1 cellular context compared by ENCODE assay signal in genomic region chr4:98995183-98996055, GRCh38.
TF ChIP-seq lines count a peak whose summit lies in the region.

Gene METAP1 (plus strand): TSS chr4:98995721. CDS start chr4:98995754, 33 bp downstream.

TF ChIP-seq in K562, 482 proteins besides CTCF, POLR2A, EP300 and RAD21 (continued from another document and continues in another):
- TF ChIP-seq, protein P1, sequence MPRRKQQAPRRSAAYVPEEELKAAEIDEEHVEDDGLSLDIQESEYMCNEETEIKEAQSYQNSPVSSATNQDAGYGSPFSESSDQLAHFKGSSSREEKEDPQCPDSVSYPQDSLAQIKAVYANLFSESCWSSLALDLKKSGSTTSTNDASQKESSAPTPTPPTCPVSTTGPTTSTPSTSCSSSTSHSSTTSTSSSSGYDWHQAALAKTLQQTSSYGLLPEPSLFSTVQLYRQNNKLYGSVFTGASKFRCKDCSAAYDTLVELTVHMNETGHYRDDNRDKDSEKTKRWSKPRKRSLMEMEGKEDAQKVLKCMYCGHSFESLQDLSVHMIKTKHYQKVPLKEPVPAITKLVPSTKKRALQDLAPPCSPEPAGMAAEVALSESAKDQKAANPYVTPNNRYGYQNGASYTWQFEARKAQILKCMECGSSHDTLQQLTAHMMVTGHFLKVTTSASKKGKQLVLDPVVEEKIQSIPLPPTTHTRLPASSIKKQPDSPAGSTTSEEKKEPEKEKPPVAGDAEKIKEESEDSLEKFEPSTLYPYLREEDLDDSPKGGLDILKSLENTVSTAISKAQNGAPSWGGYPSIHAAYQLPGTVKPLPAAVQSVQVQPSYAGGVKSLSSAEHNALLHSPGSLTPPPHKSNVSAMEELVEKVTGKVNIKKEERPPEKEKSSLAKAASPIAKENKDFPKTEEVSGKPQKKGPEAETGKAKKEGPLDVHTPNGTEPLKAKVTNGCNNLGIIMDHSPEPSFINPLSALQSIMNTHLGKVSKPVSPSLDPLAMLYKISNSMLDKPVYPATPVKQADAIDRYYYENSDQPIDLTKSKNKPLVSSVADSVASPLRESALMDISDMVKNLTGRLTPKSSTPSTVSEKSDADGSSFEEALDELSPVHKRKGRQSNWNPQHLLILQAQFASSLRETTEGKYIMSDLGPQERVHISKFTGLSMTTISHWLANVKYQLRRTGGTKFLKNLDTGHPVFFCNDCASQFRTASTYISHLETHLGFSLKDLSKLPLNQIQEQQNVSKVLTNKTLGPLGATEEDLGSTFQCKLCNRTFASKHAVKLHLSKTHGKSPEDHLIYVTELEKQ (CRISPR knock-in tag; IDR thresholded peaks at IDR 0.05), result no peak
- TF ChIP-seq ATF3 (IDR thresholded peaks at IDR 0.05) (no peak), ATF3 (CRISPR knock-in tag; conservative IDR thresholded peaks at IDR 0.05) (no peak), RFX5 (IDR thresholded peaks at IDR 0.05; ENCODE audit: low read depth, low read length) (no peak), CBFA2T2 (conservative IDR thresholded peaks at IDR 0.05) (no peak; the same call in 1 of the 2 replicates), HDAC8 (tag; IDR thresholded peaks at IDR 0.05) (no peak), YY1 (IDR thresholded peaks at IDR 0.05; ENCODE audit: borderline replicate concordance in 1 of 3, control insufficient read depth in 1 of 3, extremely low read depth in 1 of 3, insufficient read depth in 3 of 3, insufficient read length in 1 of 3, insufficient replicate concordance in 2 of 3, low read depth in 1 of 3, low read length in 2 of 3) (peak; percentile 71 to 93 (median 89)), RCOR1 (IDR thresholded peaks at IDR 0.05; ENCODE audit: borderline replicate concordance in 1 of 2, low read depth in 2 of 2, low read length in 2 of 2) (peak in 1 of 2 experiments; percentile 74; a peak in 2 of 4 replicates), HDGF (IDR thresholded peaks at IDR 0.05) (no peak), JUN (IDR thresholded peaks at IDR 0.05; ENCODE audit: borderline replicate concordance, low read depth, low read length) (peak; percentile 48; the same call in 1 of the 2 replicates), JUN (CRISPR knock-in tag; IDR thresholded peaks at IDR 0.05; ENCODE audit: borderline replicate concordance) (0 out of 2 replicates have a peak, but pooled peaks have one; percentile 52), PYGO2 (tag; IDR thresholded peaks at IDR 0.05) (no peak), RBFOX2 (IDR thresholded peaks at IDR 0.05; ENCODE audit: low read depth, low read length) (peak; percentile 94), CC2D1A (IDR thresholded peaks at IDR 0.05) (peak; percentile 78; the same call in 1 of the 2 replicates), ZNF311 (CRISPR knock-in tag; IDR thresholded peaks at IDR 0.05) (no peak), WHSC1 (IDR thresholded peaks at IDR 0.05; ENCODE audit: low read length) (no peak), ZNF232 (CRISPR knock-in tag; IDR thresholded peaks at IDR 0.05) (no peak), NFRKB (IDR thresholded peaks at IDR 0.05; ENCODE audit: low read depth) (peak; percentile 69), RB1 (IDR thresholded peaks at IDR 0.05; ENCODE audit: low read depth) (peak; percentile 89), SP2 (IDR thresholded peaks at IDR 0.05; ENCODE audit: extremely low read depth, low read depth, low read length, poor library complexity, severe bottlenecking) (peak; percentile 17), ASH1L (IDR thresholded peaks at IDR 0.05; ENCODE audit: borderline replicate concordance, low read depth, partially characterized antibody) (no peak), NEUROD1 (IDR thresholded peaks at IDR 0.05; ENCODE audit: borderline replicate concordance, low read depth, low read length, partially characterized antibody) (peak; percentile 10), NR4A1 (CRISPR knock-in tag; IDR thresholded peaks at IDR 0.05) (peak; percentile 38; the same call in 1 of the 2 replicates), NR4A1 (tag; IDR thresholded peaks at IDR 0.05) (no peak), SNRNP70 (optimal IDR thresholded peaks at IDR 0.05; ENCODE audit: low read depth, low read length) (no peak), CTCFL (IDR thresholded peaks at IDR 0.05; ENCODE audit: borderline replicate concordance, insufficient read depth, low read depth, low read length, poor library complexity, severe bottlenecking) (peak; percentile 82), MITF (IDR thresholded peaks at IDR 0.05) (no peak), NFE2L1 (tag; IDR thresholded peaks at IDR 0.05; ENCODE audit: borderline replicate concordance, low read depth) (no peak), ZSCAN29 (IDR thresholded peaks at IDR 0.05) (peak; percentile 64; the same call in 1 of the 2 replicates), ZC3H8 (IDR thresholded peaks at IDR 0.05) (no peak), PHF8 (IDR thresholded peaks at IDR 0.05; ENCODE audit: borderline replicate concordance, low read length) (peak; percentile 88), FOXK2 (conservative IDR thresholded peaks at IDR 0.05 in 1 of 2, IDR thresholded peaks at IDR 0.05 in 1 of 2; ENCODE audit: low read depth in 2 of 2) (0 out of 4 replicates have a peak, but pooled peaks of 1 of the 2 experiments have one; percentile 36), ZNF436 (CRISPR knock-in tag; IDR thresholded peaks at IDR 0.05) (no peak), NFYB (IDR thresholded peaks at IDR 0.05; ENCODE audit: extremely low read depth, insufficient read length) (no peak), ZBTB12 (CRISPR knock-in tag; IDR thresholded peaks at IDR 0.05) (peak; percentile 42), E2F5 (CRISPR knock-in tag; IDR thresholded peaks at IDR 0.05) (no peak), ELF2 (CRISPR knock-in tag; IDR thresholded peaks at IDR 0.05) (no peak), MTA1 (IDR thresholded peaks at IDR 0.05; ENCODE audit: borderline replicate concordance) (peak; percentile 45; the same call in 1 of the 2 replicates)
- TF ChIP-seq, protein P2, sequence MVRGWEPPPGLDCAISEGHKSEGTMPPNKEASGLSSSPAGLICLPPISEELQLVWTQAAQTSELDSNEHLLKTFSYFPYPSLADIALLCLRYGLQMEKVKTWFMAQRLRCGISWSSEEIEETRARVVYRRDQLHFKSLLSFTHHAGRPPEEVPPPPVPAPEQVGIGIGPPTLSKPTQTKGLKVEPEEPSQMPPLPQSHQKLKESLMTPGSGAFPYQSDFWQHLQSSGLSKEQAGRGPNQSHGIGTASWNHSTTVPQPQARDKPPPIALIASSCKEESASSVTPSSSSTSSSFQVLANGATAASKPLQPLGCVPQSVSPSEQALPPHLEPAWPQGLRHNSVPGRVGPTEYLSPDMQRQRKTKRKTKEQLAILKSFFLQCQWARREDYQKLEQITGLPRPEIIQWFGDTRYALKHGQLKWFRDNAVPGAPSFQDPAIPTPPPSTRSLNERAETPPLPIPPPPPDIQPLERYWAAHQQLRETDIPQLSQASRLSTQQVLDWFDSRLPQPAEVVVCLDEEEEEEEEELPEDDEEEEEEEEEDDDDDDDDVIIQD (CRISPR knock-in tag; IDR thresholded peaks at IDR 0.05), result no peak
- TF ChIP-seq, protein P3, sequence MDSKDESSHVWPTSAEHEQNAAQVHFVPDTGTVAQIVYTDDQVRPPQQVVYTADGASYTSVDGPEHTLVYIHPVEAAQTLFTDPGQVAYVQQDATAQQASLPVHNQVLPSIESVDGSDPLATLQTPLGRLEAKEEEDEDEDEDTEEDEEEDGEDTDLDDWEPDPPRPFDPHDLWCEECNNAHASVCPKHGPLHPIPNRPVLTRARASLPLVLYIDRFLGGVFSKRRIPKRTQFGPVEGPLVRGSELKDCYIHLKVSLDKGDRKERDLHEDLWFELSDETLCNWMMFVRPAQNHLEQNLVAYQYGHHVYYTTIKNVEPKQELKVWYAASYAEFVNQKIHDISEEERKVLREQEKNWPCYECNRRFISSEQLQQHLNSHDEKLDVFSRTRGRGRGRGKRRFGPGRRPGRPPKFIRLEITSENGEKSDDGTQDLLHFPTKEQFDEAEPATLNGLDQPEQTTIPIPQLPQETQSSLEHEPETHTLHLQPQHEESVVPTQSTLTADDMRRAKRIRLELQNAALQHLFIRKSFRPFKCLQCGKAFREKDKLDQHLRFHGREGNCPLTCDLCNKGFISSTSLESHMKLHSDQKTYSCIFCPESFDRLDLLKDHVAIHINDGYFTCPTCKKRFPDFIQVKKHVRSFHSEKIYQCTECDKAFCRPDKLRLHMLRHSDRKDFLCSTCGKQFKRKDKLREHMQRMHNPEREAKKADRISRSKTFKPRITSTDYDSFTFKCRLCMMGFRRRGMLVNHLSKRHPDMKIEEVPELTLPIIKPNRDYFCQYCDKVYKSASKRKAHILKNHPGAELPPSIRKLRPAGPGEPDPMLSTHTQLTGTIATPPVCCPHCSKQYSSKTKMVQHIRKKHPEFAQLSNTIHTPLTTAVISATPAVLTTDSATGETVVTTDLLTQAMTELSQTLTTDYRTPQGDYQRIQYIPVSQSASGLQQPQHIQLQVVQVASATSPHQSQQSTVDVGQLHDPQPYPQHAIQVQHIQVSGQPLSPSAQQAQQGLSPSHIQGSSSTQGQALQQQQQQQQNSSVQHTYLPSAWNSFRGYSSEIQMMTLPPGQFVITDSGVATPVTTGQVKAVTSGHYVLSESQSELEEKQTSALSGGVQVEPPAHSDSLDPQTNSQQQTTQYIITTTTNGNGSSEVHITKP (IDR thresholded peaks at IDR 0.05; ENCODE audit: partially characterized antibody), result peak; percentile 54
- TF ChIP-seq, protein P4, sequence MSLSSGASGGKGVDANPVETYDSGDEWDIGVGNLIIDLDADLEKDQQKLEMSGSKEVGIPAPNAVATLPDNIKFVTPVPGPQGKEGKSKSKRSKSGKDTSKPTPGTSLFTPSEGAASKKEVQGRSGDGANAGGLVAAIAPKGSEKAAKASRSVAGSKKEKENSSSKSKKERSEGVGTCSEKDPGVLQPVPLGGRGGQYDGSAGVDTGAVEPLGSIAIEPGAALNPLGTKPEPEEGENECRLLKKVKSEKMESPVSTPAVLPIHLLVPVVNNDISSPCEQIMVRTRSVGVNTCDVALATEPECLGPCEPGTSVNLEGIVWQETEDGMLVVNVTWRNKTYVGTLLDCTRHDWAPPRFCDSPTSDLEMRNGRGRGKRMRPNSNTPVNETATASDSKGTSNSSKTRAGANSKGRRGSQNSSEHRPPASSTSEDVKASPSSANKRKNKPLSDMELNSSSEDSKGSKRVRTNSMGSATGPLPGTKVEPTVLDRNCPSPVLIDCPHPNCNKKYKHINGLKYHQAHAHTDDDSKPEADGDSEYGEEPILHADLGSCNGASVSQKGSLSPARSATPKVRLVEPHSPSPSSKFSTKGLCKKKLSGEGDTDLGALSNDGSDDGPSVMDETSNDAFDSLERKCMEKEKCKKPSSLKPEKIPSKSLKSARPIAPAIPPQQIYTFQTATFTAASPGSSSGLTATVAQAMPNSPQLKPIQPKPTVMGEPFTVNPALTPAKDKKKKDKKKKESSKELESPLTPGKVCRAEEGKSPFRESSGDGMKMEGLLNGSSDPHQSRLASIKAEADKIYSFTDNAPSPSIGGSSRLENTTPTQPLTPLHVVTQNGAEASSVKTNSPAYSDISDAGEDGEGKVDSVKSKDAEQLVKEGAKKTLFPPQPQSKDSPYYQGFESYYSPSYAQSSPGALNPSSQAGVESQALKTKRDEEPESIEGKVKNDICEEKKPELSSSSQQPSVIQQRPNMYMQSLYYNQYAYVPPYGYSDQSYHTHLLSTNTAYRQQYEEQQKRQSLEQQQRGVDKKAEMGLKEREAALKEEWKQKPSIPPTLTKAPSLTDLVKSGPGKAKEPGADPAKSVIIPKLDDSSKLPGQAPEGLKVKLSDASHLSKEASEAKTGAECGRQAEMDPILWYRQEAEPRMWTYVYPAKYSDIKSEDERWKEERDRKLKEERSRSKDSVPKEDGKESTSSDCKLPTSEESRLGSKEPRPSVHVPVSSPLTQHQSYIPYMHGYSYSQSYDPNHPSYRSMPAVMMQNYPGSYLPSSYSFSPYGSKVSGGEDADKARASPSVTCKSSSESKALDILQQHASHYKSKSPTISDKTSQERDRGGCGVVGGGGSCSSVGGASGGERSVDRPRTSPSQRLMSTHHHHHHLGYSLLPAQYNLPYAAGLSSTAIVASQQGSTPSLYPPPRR (CRISPR knock-in tag; IDR thresholded peaks at IDR 0.05; ENCODE audit: borderline replicate concordance), result peak; percentile 67; the same call in 1 of the 2 replicates
